Comparison of ENCODE assay signal across 25 cellular contexts in genomic region chr15:95884276-95884675, GRCh38.
DNase-seq lines count a peak whose midpoint lies in the region; FAIRE-seq and TF ChIP-seq lines count a peak whose summit lies in the region.
"Had no signal": no experiment of that assay in that cellular context is flagged by ENCODE, and none has a peak within 500 bp of the region (broad histone marks: within the 10 kb centered on the region; RNA-seq: fewer than 3 reads in every experiment).

No MANE protein-coding gene starts in this region.

- peak; percentile 27 for DNase-seq in GM03348 (ENCODE audit: low spot score)
- peak; percentile 4 for DNase-seq in astrocyte (ENCODE audit: low read depth)
- peak; percentile 50 for DNase-seq in iPS-NIHi11 (ENCODE audit: low spot score)
- DNase-seq in stromal cell of bone marrow (ENCODE audit: low read depth) = peak; percentile 18
- DNase-seq in activated naive CD4-positive, alpha-beta T cell treated with anti-CD3 and anti-CD28 coated beads, Interleukin-2, amount 50 U/mL, for 16 hours = no peak
- no peak for DNase-seq in NCI-H446 treated with DMSO at 0.1 percent for 48 hours (lab: John Stamatoyannopoulos, UW)
- no peak for DNase-seq in putamen (ENCODE audit: low spot score)
- DNase-seq in lower leg skin (ENCODE audit: low spot score in 2 of 2) = no peak
- DNase-seq: activated CD4-positive, CD25-positive, alpha-beta regulatory T cell; activated naive CD4-positive, alpha-beta T cell treated with anti-CD3 and anti-CD28 coated beads for 36 hours; activated T-cell treated with anti-CD3 and anti-CD28 coated beads, Interleukin-2, amount 50 U/mL, for 48 hours; anterior cingulate cortex; caudate nucleus; CD8-positive, alpha-beta memory T cell; DMS53; left lung; NCI-H1417; NCI-H2107; NCI-H510A; retina had no signal

- H3K27ac Mint-ChIP-seq in astrocyte (ENCODE audit: unreplicated experiment) = no peak overlapping the region
- H3K27ac Mint-ChIP-seq: activated naive CD4-positive, alpha-beta T cell treated with anti-CD3 and anti-CD28 coated beads for 36 hours had no signal

- H4K20me1 ChIP-seq in astrocyte (ENCODE audit: insufficient read depth, low read length) = no peaks in the 10 kb centered on the region

- H3K36me3 Mint-ChIP-seq in astrocyte (ENCODE audit: low read depth, unreplicated experiment) = no peaks in the 10 kb centered on the region

- no peak for TF ChIP-seq POLR2A in lower leg skin (IDR thresholded peaks at IDR 0.05)

- H3K79me2 ChIP-seq in astrocyte (ENCODE audit: insufficient read depth, low read length) = no peaks in the 10 kb centered on the region

- no peaks in the 10 kb centered on the region for H3K4me1 ChIP-seq in astrocyte (ENCODE audit: insufficient read depth, low read length)

- no peaks in the 10 kb centered on the region for H3K27me3 ChIP-seq in astrocyte (ENCODE audit: insufficient read depth, low read length)
- H3K27me3 ChIP-seq: left lung, neutrophil had no signal

- FAIRE-seq in astrocyte (lab: Jason Lieb, UNC) = no peak

- no peak overlapping the region for H2AFZ ChIP-seq in astrocyte (ENCODE audit: low read depth, low read length)

- TF ChIP-seq CTCF in astrocyte (IDR thresholded peaks at IDR 0.05; ENCODE audit: insufficient read depth, low read depth, low read length) = no peak
- no peak for TF ChIP-seq CTCF in lower leg skin (IDR thresholded peaks at IDR 0.05)

- H3K27me3 Mint-ChIP-seq in astrocyte (ENCODE audit: low read depth, unreplicated experiment) = no peaks in the 10 kb centered on the region

- H3K27ac ChIP-seq in astrocyte (ENCODE audit: low read depth, low read length) = no peak overlapping the region
- H3K27ac ChIP-seq: epithelial cell of prostate, HL-60, left lung, neutrophil, SK-N-MC, thoracic aorta had no signal

- no peaks in the 10 kb centered on the region for H3K9me3 Mint-ChIP-seq in astrocyte (ENCODE audit: unreplicated experiment)
- H3K9me3 Mint-ChIP-seq: activated naive CD4-positive, alpha-beta T cell treated with anti-CD3 and anti-CD28 coated beads for 36 hours had no signal

- no peaks in the 10 kb centered on the region for H3K9me3 ChIP-seq in astrocyte (ENCODE audit: insufficient read depth, low read depth, low read length)
- H3K9me3 ChIP-seq: left lung, neutrophil, thoracic aorta had no signal

- no peak overlapping the region for H3K4me3 Mint-ChIP-seq in astrocyte (ENCODE audit: unreplicated experiment)
- H3K4me3 Mint-ChIP-seq: activated naive CD4-positive, alpha-beta T cell treated with anti-CD3 and anti-CD28 coated beads for 36 hours; CD8-positive, alpha-beta memory T cell had no signal

- 55 to 69% methylated on average over 5 of the region's 5 CpGs for WGBS in lower leg skin, 2 donors

- no peak overlapping the region for H3K4me2 ChIP-seq in astrocyte (ENCODE audit: low read length)

- intact Hi-C loops in lower leg skin (cut with DNase I; ENCODE audit: low total_unique reads) = no loop called here

- H3K4me3 ChIP-seq in astrocyte (ENCODE audit: insufficient read depth, low read depth, low read length) (no peak overlapping the region), lower leg skin (ENCODE audit: low read depth, poor library complexity, severe bottlenecking) (no peak overlapping the region)
- H3K4me3 ChIP-seq: left lung, SK-N-MC, thoracic aorta had no signal

- H3K36me3 ChIP-seq in astrocyte (ENCODE audit: insufficient read depth, low read length) = no peaks in the 10 kb centered on the region
- H3K36me3 ChIP-seq: left lung, neutrophil, thoracic aorta had no signal

- H3K9ac ChIP-seq in astrocyte (ENCODE audit: low read length) = no peak overlapping the region

- peaks cover 7% of the 10 kb centered on the region for H3K4me1 Mint-ChIP-seq in astrocyte (ENCODE audit: low read depth, unreplicated experiment)

Comparison
In these comparisons a context has a peak if more than half of its experiments do, and no peak if none do; other contexts are left out.
1. DNase-seq: peak in GM03348 (single experiment), astrocyte (single experiment), iPS-NIHi11 (single experiment) and stromal cell of bone marrow (single experiment); none in activated naive CD4-positive, alpha-beta T cell treated with anti-CD3 and anti-CD28 coated beads, Interleukin-2, amount 50 U/mL, for 16 hours (single experiment), NCI-H446 treated with DMSO at 0.1 percent for 48 hours (single experiment), putamen (single experiment) and lower leg skin (0 of 2).